24 cellular contexts compared by ENCODE assay signal in the genomic region with DNA sequence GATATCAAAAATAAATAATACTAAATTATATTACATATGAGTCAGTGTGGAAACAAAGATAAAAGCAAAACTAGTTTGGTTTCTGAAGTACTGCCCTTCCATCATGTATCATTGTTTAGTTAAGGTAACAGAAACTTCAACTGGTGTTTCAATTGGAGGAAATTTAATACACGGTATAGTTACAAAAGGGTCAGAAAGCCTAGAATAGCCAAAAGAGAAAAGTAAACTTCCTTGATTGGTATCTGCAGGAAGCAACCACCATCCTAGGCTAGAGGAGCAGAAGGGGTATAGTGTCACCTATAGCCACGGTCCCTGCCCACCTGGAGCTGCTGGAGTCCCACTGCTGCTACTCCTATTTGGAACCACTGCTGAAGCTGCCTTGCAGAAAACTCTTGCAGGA.
DNase-seq lines count a peak whose midpoint lies in the region; ATAC-seq and TF ChIP-seq lines count a peak whose summit lies in the region.
"Had no signal": no experiment of that assay in that cellular context is flagged by ENCODE, and none has a peak within 500 bp of the region (broad histone marks: within the 10 kb centered on the region; RNA-seq: fewer than 3 reads in every experiment).

No MANE protein-coding gene starts in this region.

- peak overlapping the region; percentile 21 for H3K27ac ChIP-seq in ACC112 (ENCODE audit: low read depth, low read length)
- no peak overlapping the region for H3K27ac ChIP-seq in PC-9
- H3K27ac ChIP-seq: BLaER1 treated with 17β-estradiol and CSF1 and Interleukin-3, amounts not matched to agents 10 nM and 100 nM; Peyer's patch had no signal

- no peaks in the 10 kb centered on the region for H4K20me1 ChIP-seq in PC-9 (ENCODE audit: insufficient read depth)
- H4K20me1 ChIP-seq: BLaER1 treated with 17β-estradiol and CSF1 and Interleukin-3, amounts not matched to agents 10 nM and 100 nM had no signal

- H3K9me3 ChIP-seq in PC-9 (ENCODE audit: insufficient read depth, low read depth) = no peaks in the 10 kb centered on the region
- H3K9me3 ChIP-seq: Peyer's patch had no signal

- intact Hi-C loops in PC-9 (cut with micrococcal nuclease; ENCODE audit: unreplicated experiment) = no loop called here

- no peaks in the 10 kb centered on the region for H3K79me2 ChIP-seq in ACC112 (ENCODE audit: control insufficient read depth, insufficient read depth, low read length, unreplicated experiment)
- no peaks in the 10 kb centered on the region for H3K79me2 ChIP-seq in PC-9 (ENCODE audit: low read depth)

- H3K27me3 ChIP-seq in ACC112 (ENCODE audit: insufficient read depth, low read length) = no peaks in the 10 kb centered on the region
- H3K27me3 ChIP-seq in PC-9 (ENCODE audit: insufficient read depth, low read depth) = no peaks in the 10 kb centered on the region
- H3K27me3 ChIP-seq: BLaER1 treated with 17β-estradiol and CSF1 and Interleukin-3, amounts not matched to agents 10 nM and 100 nM; Peyer's patch had no signal

- H3F3A ChIP-seq in PC-9 (ENCODE audit: insufficient read depth, low read depth) = peaks cover 15% of the 10 kb centered on the region

- H3K4me2 ChIP-seq in PC-9 = no peak overlapping the region
- H3K4me2 ChIP-seq: BLaER1 treated with 17β-estradiol and CSF1 and Interleukin-3, amounts not matched to agents 10 nM and 100 nM had no signal

- H3K4me1 ChIP-seq in ACC112 (ENCODE audit: control insufficient read depth, insufficient read depth, low read length, unreplicated experiment) (peaks cover 32% of the 10 kb centered on the region), PC-9 (replicated peaks; ENCODE audit: insufficient read depth) (peaks cover 18% of the 10 kb centered on the region)
- H3K4me1 ChIP-seq: BLaER1 treated with 17β-estradiol and CSF1 and Interleukin-3, amounts not matched to agents 10 nM and 100 nM; Peyer's patch had no signal

- no peak for TF ChIP-seq CTCF in PC-9 (conservative IDR thresholded peaks at IDR 0.05)

- DNase-seq in DMS153 (lab: John Stamatoyannopoulos, UW) = peak; percentile 32
- DNase-seq in HT-29 (ENCODE audit: low spot score) = peak; percentile 14
- peak; percentile 27 to 40 for DNase-seq in PC-9
- no peak for DNase-seq in hepatic stellate cell (ENCODE audit: low spot score)
- no peak for DNase-seq in DMS79 treated with DMSO at 0.1 percent for 48 hours (lab: John Stamatoyannopoulos, UW)
- DNase-seq in left lobe of liver (ENCODE audit: low spot score) = no peak
- DNase-seq in activated gamma-delta T cell (lab: John Stamatoyannopoulos, UW) = no peak
- DNase-seq: AML-193; CD4-positive, alpha-beta memory T cell; COR-L47; DMS 273 treated with DMSO at 0.1 percent for 48 hours; GDM1; H9; NCI-H1092; NCI-H1417 treated with DMSO at 0.1 percent for 48 hours; NCI-H187 treated with DMSO at 0.1 percent for 48 hours; NCI-H2107; NCI-H446; NCI-H526 treated with DMSO at 0.1 percent for 48 hours; Peyer's patch; T-cell had no signal

- POLR2A ChIA-PET in PC-9 (lab: Charles Lee; ENCODE audit: unreplicated experiment) = no interaction called here

- ATAC-seq in left lobe of liver = no peak
- ATAC-seq: GM12878, T-cell had no signal

- no TSS peak for BruUV-seq in PC-9 (replicated peaks; lab: Mats Ljungman, UMichigan)

- no peak overlapping the region for H2AFZ ChIP-seq in ACC112 (ENCODE audit: low read length, unreplicated experiment)
- H2AFZ ChIP-seq in PC-9 = no peak overlapping the region

- no peak overlapping the region for H3K4me3 ChIP-seq in ACC112 (ENCODE audit: low read depth, low read length)
- H3K4me3 ChIP-seq in PC-9 = no peak overlapping the region
- H3K4me3 ChIP-seq: BLaER1 treated with 17β-estradiol and CSF1 and Interleukin-3, amounts not matched to agents 10 nM and 100 nM; GM12878; Peyer's patch had no signal

- CTCF ChIA-PET in PC-9 (lab: Charles Lee) = no interaction called here

- H3K36me3 ChIP-seq in ACC112 (ENCODE audit: insufficient read depth, low read length) (no peaks in the 10 kb centered on the region), PC-9 (ENCODE audit: low read depth) (no peaks in the 10 kb centered on the region)
- H3K36me3 ChIP-seq: Peyer's patch had no signal

- H3K9me2 ChIP-seq in PC-9 (ENCODE audit: insufficient read depth) = no peaks in the 10 kb centered on the region

Comparison
In these comparisons a context has a peak if more than half of its experiments do, and no peak if none do; other contexts are left out.
1. DNase-seq: peak in DMS153 (single experiment), HT-29 (single experiment) and PC-9 (2 of 2); none in hepatic stellate cell (single experiment), DMS79 treated with DMSO at 0.1 percent for 48 hours (single experiment), left lobe of liver (single experiment) and activated gamma-delta T cell (single experiment).